In the genomic region with DNA sequence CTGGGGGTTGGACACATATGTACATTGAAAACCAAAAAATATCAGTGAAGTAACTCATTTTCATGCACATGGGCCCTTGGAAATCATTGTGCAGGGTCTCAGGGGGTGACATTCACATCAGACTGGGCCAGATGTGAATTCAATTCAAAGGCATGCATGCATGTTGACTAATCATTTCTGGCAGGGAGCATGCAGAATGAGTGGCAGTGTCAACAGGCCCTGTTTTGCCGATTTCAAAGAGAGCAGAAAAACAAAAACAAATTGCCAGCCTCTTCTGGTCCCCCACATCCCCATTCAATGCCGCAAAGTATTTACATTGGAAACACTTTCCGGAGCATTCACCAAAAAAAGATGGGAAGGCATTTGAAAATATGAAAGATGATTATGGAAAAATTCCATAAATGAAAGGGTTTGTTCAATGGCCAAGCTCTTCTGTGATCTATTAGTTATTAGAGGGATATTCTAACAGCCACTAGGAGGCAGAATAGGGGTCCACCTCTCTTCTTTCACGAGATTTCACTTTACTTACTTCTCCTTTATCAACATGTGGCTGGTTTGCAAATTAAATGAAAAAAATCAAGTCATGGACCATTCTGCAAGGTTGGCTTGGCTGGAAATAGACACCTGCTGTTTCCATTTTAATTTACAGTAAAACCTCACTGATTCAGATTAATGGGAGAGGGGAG, we compare ENCODE assay signal across 14 cellular contexts.
DNase-seq lines count a peak whose midpoint lies in the region; ATAC-seq, FAIRE-seq and TF ChIP-seq lines count a peak whose summit lies in the region.
"Had no signal": no experiment of that assay in that cellular context is flagged by ENCODE, and none has a peak within 500 bp of the region (broad histone marks: within the 10 kb centered on the region; RNA-seq: fewer than 3 reads in every experiment).

No MANE protein-coding gene starts in this region.

- DNase-seq in BJ (ENCODE audit: low read depth) = no peak
- no peak for DNase-seq in H9
- DNase-seq in astrocyte (ENCODE audit: low read depth) = no peak
- DNase-seq in iPS-NIHi7 (ENCODE audit: extremely low spot score) = peak; percentile 43
- no peak for DNase-seq in HuH-7 (ENCODE audit: low spot score)
- no peak for DNase-seq in sigmoid colon
- DNase-seq in GM12892 (ENCODE audit: insufficient read length) = no peak
- DNase-seq: activated T-cell treated with anti-CD3 and anti-CD28 coated beads, Interleukin-2, amount 50 U/mL, for 48 hours; body of pancreas; COR-L47; NCI-H1417 treated with DMSO at 0.1 percent for 48 hours; stimulated activated naive CD8-positive, alpha-beta T cell treated with anti-CD3 and anti-CD28 coated beads, Interleukin-15, amount 100 ng/mL, for 72 hours had no signal

- no peak for FAIRE-seq in astrocyte (lab: Jason Lieb, UNC)
- FAIRE-seq in GM12892 (lab: Jason Lieb, UNC) = no peak

- H3K9me3 Mint-ChIP-seq in H9 (no peaks in the 10 kb centered on the region), astrocyte (ENCODE audit: unreplicated experiment) (no peaks in the 10 kb centered on the region)
- H3K9me3 Mint-ChIP-seq: mesothelial cell of epicardium; stimulated activated naive CD8-positive, alpha-beta T cell treated with anti-CD3 and anti-CD28 coated beads, Interleukin-15, amount 100 ng/mL, for 72 hours had no signal

- H3K9me3 ChIP-seq in H9 (ENCODE audit: control insufficient read depth, low read depth, low read length) (no peaks in the 10 kb centered on the region), astrocyte (ENCODE audit: insufficient read depth, low read depth, low read length) (no peaks in the 10 kb centered on the region), sigmoid colon (no peaks in the 10 kb centered on the region)
- H3K9me3 ChIP-seq: body of pancreas had no signal

- H3K79me2 ChIP-seq in H9 (ENCODE audit: insufficient read depth, low read length) (no peaks in the 10 kb centered on the region), astrocyte (ENCODE audit: insufficient read depth, low read length) (no peaks in the 10 kb centered on the region)

- no peaks in the 10 kb centered on the region for H4K20me1 ChIP-seq in H9 (ENCODE audit: control insufficient read depth, insufficient read depth, insufficient read length)
- H4K20me1 ChIP-seq in astrocyte (ENCODE audit: insufficient read depth, low read length) = no peaks in the 10 kb centered on the region

- no peak overlapping the region for H3K14ac ChIP-seq in H9 (ENCODE audit: insufficient read depth, low read length)

- WGBS in H9 (ENCODE audit: extremely low coverage, insufficient read length, low lambda C conversion rate) = no CpG with 5 or more reads among the region's 4 CpGs
- 71 to 72% methylated on average over 4 of the region's 4 CpGs for WGBS in sigmoid colon, 2 donors

- no peak for TF ChIP-seq POLR2A in sigmoid colon (IDR thresholded peaks at IDR 0.05)
- no peak for TF ChIP-seq POLR2A in GM12892 (IDR thresholded peaks at IDR 0.05; ENCODE audit: low read depth, low read length)

- no peak overlapping the region for H3T11ph ChIP-seq in H9 (ENCODE audit: low read length)

- H4K91ac ChIP-seq in H9 (ENCODE audit: insufficient read length, low read depth, low read length) = no peak overlapping the region

- no peak overlapping the region for H2BK5ac ChIP-seq in H9 (ENCODE audit: insufficient read length, low read length)

- H3K18ac ChIP-seq in H9 (ENCODE audit: insufficient read length, low read depth, low read length) = no peak overlapping the region

- no peak overlapping the region for H2BK120ac ChIP-seq in H9 (ENCODE audit: low read depth, low read length, poor library complexity, severe bottlenecking)

- no peaks in the 10 kb centered on the region for H3K23me2 ChIP-seq in H9 (ENCODE audit: insufficient read length, low read depth, low read length, poor library complexity, severe bottlenecking)

- H3K9ac ChIP-seq in H9 (ENCODE audit: extremely low read depth, insufficient read length, low read length) = no peak overlapping the region
- H3K9ac ChIP-seq in astrocyte (ENCODE audit: low read length) = no peak overlapping the region

- POLR2A ChIA-PET in BJ (lab: Charles Lee) = no interaction called here

- H3K27me3 Mint-ChIP-seq in H9 (ENCODE audit: low read depth) (no peaks in the 10 kb centered on the region), astrocyte (ENCODE audit: low read depth, unreplicated experiment) (no peaks in the 10 kb centered on the region)
- H3K27me3 Mint-ChIP-seq: stimulated activated naive CD8-positive, alpha-beta T cell treated with anti-CD3 and anti-CD28 coated beads, Interleukin-15, amount 100 ng/mL, for 72 hours had no signal

- H2AFZ ChIP-seq in H9 (ENCODE audit: low read length) = no peak overlapping the region
- no peak overlapping the region for H2AFZ ChIP-seq in astrocyte (ENCODE audit: low read depth, low read length)

- no peak overlapping the region for H3K27ac ChIP-seq in H9 (ENCODE audit: insufficient read length, low read depth, low read length)
- no peak overlapping the region for H3K27ac ChIP-seq in astrocyte (ENCODE audit: low read depth, low read length)
- no peak overlapping the region for H3K27ac ChIP-seq in sigmoid colon
- H3K27ac ChIP-seq: body of pancreas had no signal

- no peak overlapping the region for H3K23ac ChIP-seq in H9 (ENCODE audit: insufficient read length, low read depth, low read length)

- TF ChIP-seq CTCF in BJ (IDR thresholded peaks at IDR 0.05; ENCODE audit: insufficient read depth, low read depth, low read length) (peak; percentile 31; the same call in 1 of the 2 replicates), H9 (conservative IDR thresholded peaks at IDR 0.05) (peak; percentile 78), astrocyte (IDR thresholded peaks at IDR 0.05; ENCODE audit: insufficient read depth, low read depth, low read length) (peak; percentile 18), sigmoid colon (IDR thresholded peaks at IDR 0.05) (no peak)

- no peaks in the 10 kb centered on the region for H3K79me1 ChIP-seq in H9 (ENCODE audit: insufficient read depth, low read depth, low read length, poor library complexity, severe bottlenecking)

- H3K36me3 ChIP-seq in BJ (ENCODE audit: control insufficient read depth, insufficient read depth, low read length) (no peaks in the 10 kb centered on the region), astrocyte (ENCODE audit: insufficient read depth, low read length) (no peaks in the 10 kb centered on the region), sigmoid colon (no peaks in the 10 kb centered on the region)

- H2BK12ac ChIP-seq in H9 (ENCODE audit: insufficient read length, low read depth, low read length) = no peak overlapping the region

- H3K27me3 ChIP-seq in BJ (ENCODE audit: control insufficient read depth, insufficient read depth, low read length) (no peaks in the 10 kb centered on the region), H9 (ENCODE audit: insufficient read depth, low read length) (no peaks in the 10 kb centered on the region), astrocyte (ENCODE audit: insufficient read depth, low read length) (peaks cover 2% of the 10 kb centered on the region), sigmoid colon (no peaks in the 10 kb centered on the region)
- H3K27me3 ChIP-seq: body of pancreas had no signal

- intact Hi-C loops in sigmoid colon (cut with DNase I) = no loop called here

- no peak overlapping the region for H2AK5ac ChIP-seq in H9 (ENCODE audit: insufficient read length, low read length)

- H3K36me3 Mint-ChIP-seq in H9 (ENCODE audit: insufficient read depth in 1 of 3, low read depth in 3 of 3) (no peaks in the 10 kb centered on the region), astrocyte (ENCODE audit: low read depth, unreplicated experiment) (no peaks in the 10 kb centered on the region)
- H3K36me3 Mint-ChIP-seq: mesothelial cell of epicardium had no signal

- no peak overlapping the region for H2BK15ac ChIP-seq in H9 (ENCODE audit: low read depth, low read length)

- no peak overlapping the region for H3K4ac ChIP-seq in H9 (ENCODE audit: low read depth, low read length)

- CTCF ChIA-PET in BJ (lab: Yijun Ruan, JAX) = no interaction called here

- H3K4me1 Mint-ChIP-seq in H9 = no peaks in the 10 kb centered on the region
- no peaks in the 10 kb centered on the region for H3K4me1 Mint-ChIP-seq in astrocyte (ENCODE audit: low read depth, unreplicated experiment)
- H3K4me1 Mint-ChIP-seq: mesothelial cell of epicardium; stimulated activated naive CD8-positive, alpha-beta T cell treated with anti-CD3 and anti-CD28 coated beads, Interleukin-15, amount 100 ng/mL, for 72 hours had no signal

- no peak overlapping the region for H3K4me3 Mint-ChIP-seq in H9
- no peak overlapping the region for H3K4me3 Mint-ChIP-seq in astrocyte (ENCODE audit: unreplicated experiment)
- H3K4me3 Mint-ChIP-seq: mesothelial cell of epicardium; stimulated activated naive CD8-positive, alpha-beta T cell treated with anti-CD3 and anti-CD28 coated beads, Interleukin-15, amount 100 ng/mL, for 72 hours had no signal

- ATAC-seq in HG03175 (IDR thresholded peaks at IDR 0.05; ENCODE audit: unreplicated experiment) = no peak
- ATAC-seq: body of pancreas; stimulated activated naive CD8-positive, alpha-beta T cell treated with anti-CD3 and anti-CD28 coated beads, Interleukin-15, amount 100 ng/mL, for 72 hours had no signal

- no peak overlapping the region for H3K4me3 ChIP-seq in BJ (ENCODE audit: low read depth, low read length)
- H3K4me3 ChIP-seq in astrocyte (ENCODE audit: insufficient read depth, low read depth, low read length) = no peak overlapping the region
- H3K4me3 ChIP-seq in sigmoid colon = no peak overlapping the region
- H3K4me3 ChIP-seq: body of pancreas had no signal

- H2BK20ac ChIP-seq in H9 (ENCODE audit: low read depth, low read length, poor library complexity, severe bottlenecking) = no peak overlapping the region

- H3K4me1 ChIP-seq in H9 (ENCODE audit: insufficient read depth, low read length) = no peaks in the 10 kb centered on the region
- H3K4me1 ChIP-seq in astrocyte (ENCODE audit: insufficient read depth, low read length) = no peaks in the 10 kb centered on the region
- no peaks in the 10 kb centered on the region for H3K4me1 ChIP-seq in sigmoid colon
- H3K4me1 ChIP-seq: body of pancreas had no signal

- H4K5ac ChIP-seq in H9 (ENCODE audit: insufficient read length, low read depth, low read length) = no peak overlapping the region

- no peak overlapping the region for H3K56ac ChIP-seq in H9 (ENCODE audit: insufficient read length, low read depth, low read length)

- H3K27ac Mint-ChIP-seq in H9 (no peak overlapping the region), astrocyte (ENCODE audit: unreplicated experiment) (no peak overlapping the region)
- H3K27ac Mint-ChIP-seq: mesothelial cell of epicardium; stimulated activated naive CD8-positive, alpha-beta T cell treated with anti-CD3 and anti-CD28 coated beads, Interleukin-15, amount 100 ng/mL, for 72 hours had no signal

- no peak for TF ChIP-seq EP300 in sigmoid colon (IDR thresholded peaks at IDR 0.05)

- H3K4me2 ChIP-seq in H9 (ENCODE audit: insufficient read depth, insufficient read length, low read length) = no peak overlapping the region
- no peak overlapping the region for H3K4me2 ChIP-seq in astrocyte (ENCODE audit: low read length)

- H4K8ac ChIP-seq in H9 (replicated peaks; ENCODE audit: insufficient read length, low read depth, low read length) = no peak overlapping the region

Comparison
In these comparisons a context has a peak if more than half of its experiments do, and no peak if none do; other contexts are left out.
1. CTCF ChIP-seq: peak in BJ (single experiment), H9 (single experiment) and astrocyte (single experiment); none in sigmoid colon (0 of 4).